In genomic region chr18:37861981-37862380, GRCh38 we compare ENCODE assay signal across 27 cellular contexts.
"Had no signal": no experiment of that assay in that cellular context is flagged by ENCODE, and none has a peak within 500 bp of the region (broad histone marks: within the 10 kb centered on the region; RNA-seq: fewer than 3 reads in every experiment).

No MANE protein-coding gene starts in this region.

- H3K9me3 ChIP-seq: stomach, suprapubic skin, testis, thoracic aorta, thyroid gland, tibial artery, transverse colon, upper lobe of left lung, upper lobe of right lung, uterus, vagina had no signal

- H3K4me1 Mint-ChIP-seq: stimulated activated effector memory CD8-positive, alpha-beta T cell treated with anti-CD3 and anti-CD28 coated beads, Interleukin-12 subunit alpha, Interleukin-12 subunit beta, amount 100 ng/mL, for 72 hours; stimulated activated memory B cell treated with anti-CD40 and anti-IgM and Interleukin-4, amounts not matched to agents 10 μg/mL and 1 μg/mL and 100 μg/mL, for 72 hours; stimulated activated naive CD8-positive, alpha-beta T cell treated with anti-CD3 and anti-CD28 coated beads, Interleukin-15, amount 100 ng/mL, for 72 hours had no signal

- H3K36me3 ChIP-seq: stomach, suprapubic skin, thoracic aorta, thyroid gland, tibial artery, tibial nerve, transverse colon, upper lobe of left lung, upper lobe of right lung, uterus, vagina had no signal

- H3K27ac ChIP-seq: stomach, suprapubic skin, testis, thoracic aorta, thyroid gland, tibial artery, tibial nerve, transverse colon, upper lobe of left lung, upper lobe of right lung, uterus, vagina had no signal

- H3K27me3 Mint-ChIP-seq: stimulated activated memory B cell treated with anti-CD40 and anti-IgM and Interleukin-4, amounts not matched to agents 10 μg/mL and 1 μg/mL and 100 μg/mL, for 72 hours; stimulated activated naive CD8-positive, alpha-beta T cell treated with anti-CD3 and anti-CD28 coated beads, Interleukin-15, amount 100 ng/mL, for 72 hours had no signal

- DNase-seq: stimulated activated CD4-positive, alpha-beta T cell treated with anti-CD3 and anti-CD28 coated beads, Interleukin-2, amount 100 ng/mL, for 48 hours; stimulated activated CD4-positive, alpha-beta T cell treated with anti-CD3 and anti-CD28 coated beads, Interleukin-4, amount 100 ng/mL, for 1 hour; stimulated activated CD4-positive, alpha-beta T cell treated with anti-CD3 and anti-CD28 coated beads, Interleukin-4, amount 100 ng/mL, for 24 hours; stimulated activated CD4-positive, alpha-beta T cell treated with anti-CD3 and anti-CD28 coated beads, Interleukin-4, amount 100 ng/mL, for 4 hours; stimulated activated CD8-positive, alpha-beta memory T cell treated with anti-CD3 and anti-CD28 coated beads, Interleukin-4, amount 100 ng/mL, for 48 hours; stimulated activated naive CD4-positive, alpha-beta T cell; stimulated activated naive CD4-positive, alpha-beta T cell treated with Interleukin-2 at 50 U/mL for 16 hours; stimulated activated naive CD8-positive, alpha-beta T cell treated with anti-CD3 and anti-CD28 coated beads, Interleukin-15, amount 100 ng/mL, for 72 hours; stimulated activated naive CD8-positive, alpha-beta T cell treated with anti-CD3 and anti-CD28 coated beads, Interleukin-15, Interleukin-2, amounts not matched to agents 100 U/mL and 50 U/mL, for 24 hours; stomach; substantia nigra; testis; thyroid gland; tibial artery; transverse colon; trophoblast cell; upper lobe of left lung; upper lobe of right lung; uterus had no signal

- H3K9me3 Mint-ChIP-seq: type B pancreatic cell had no signal

- H3K4me3 Mint-ChIP-seq: stimulated activated effector memory CD8-positive, alpha-beta T cell treated with anti-CD3 and anti-CD28 coated beads, Interleukin-12 subunit alpha, Interleukin-12 subunit beta, amount 100 ng/mL, for 72 hours; stimulated activated memory B cell treated with anti-CD40 and anti-IgM and Interleukin-4, amounts not matched to agents 10 μg/mL and 1 μg/mL and 100 μg/mL, for 72 hours; stimulated activated naive CD8-positive, alpha-beta T cell treated with anti-CD3 and anti-CD28 coated beads, Interleukin-15, amount 100 ng/mL, for 72 hours; stimulated activated naive CD8-positive, alpha-beta T cell treated with anti-CD3 and anti-CD28 coated beads, Interleukin-15, Interleukin-2, amounts not matched to agents 100 ng/mL and 50 ng/mL, for 24 hours; type B pancreatic cell had no signal

- H3K36me3 Mint-ChIP-seq: stimulated activated effector memory CD8-positive, alpha-beta T cell treated with anti-CD3 and anti-CD28 coated beads, Interleukin-12 subunit alpha, Interleukin-12 subunit beta, amount 100 ng/mL, for 72 hours; stimulated activated memory B cell treated with anti-CD40 and anti-IgM and Interleukin-4, amounts not matched to agents 10 μg/mL and 1 μg/mL and 100 μg/mL, for 72 hours; type B pancreatic cell had no signal

- H3K27ac Mint-ChIP-seq: stimulated activated effector memory CD8-positive, alpha-beta T cell treated with anti-CD3 and anti-CD28 coated beads, Interleukin-12 subunit alpha, Interleukin-12 subunit beta, amount 100 ng/mL, for 72 hours; stimulated activated memory B cell treated with anti-CD40 and anti-IgM and Interleukin-4, amounts not matched to agents 10 μg/mL and 1 μg/mL and 100 μg/mL, for 72 hours; stimulated activated naive CD8-positive, alpha-beta T cell treated with anti-CD3 and anti-CD28 coated beads, Interleukin-15, amount 100 ng/mL, for 72 hours; stimulated activated naive CD8-positive, alpha-beta T cell treated with anti-CD3 and anti-CD28 coated beads, Interleukin-15, Interleukin-2, amounts not matched to agents 100 ng/mL and 50 ng/mL, for 24 hours; type B pancreatic cell had no signal

- H3K4me1 ChIP-seq: stomach, suprapubic skin, testis, thyroid gland, tibial artery, tibial nerve, transverse colon, upper lobe of left lung, upper lobe of right lung, uterus, vagina had no signal

- H3K27me3 ChIP-seq: stomach, suprapubic skin, testis, thyroid gland, tibial artery, tibial nerve, transverse colon, upper lobe of left lung, upper lobe of right lung, uterus, vagina had no signal

- ATAC-seq: stimulated activated effector memory CD8-positive, alpha-beta T cell treated with anti-CD3 and anti-CD28 coated beads, Interleukin-12 subunit alpha, Interleukin-12 subunit beta, amount 100 ng/mL, for 72 hours; stimulated activated memory B cell treated with anti-CD40 and anti-IgM and Interleukin-4, amounts not matched to agents 10 μg/mL and 1 μg/mL and 100 μg/mL, for 72 hours; stimulated activated naive CD8-positive, alpha-beta T cell treated with anti-CD3 and anti-CD28 coated beads, Interleukin-15, amount 100 ng/mL, for 72 hours; stimulated activated naive CD8-positive, alpha-beta T cell treated with anti-CD3 and anti-CD28 coated beads, Interleukin-15, Interleukin-2, amounts not matched to agents 100 U/mL and 50 U/mL, for 24 hours; upper lobe of right lung had no signal

- H3K4me3 ChIP-seq: stomach, suprapubic skin, testis, thoracic aorta, thyroid gland, tibial artery, tibial nerve, transverse colon, upper lobe of left lung, upper lobe of right lung, uterus, vagina had no signal
